ENCODE assay signal across 15 cellular contexts in the genomic region with DNA sequence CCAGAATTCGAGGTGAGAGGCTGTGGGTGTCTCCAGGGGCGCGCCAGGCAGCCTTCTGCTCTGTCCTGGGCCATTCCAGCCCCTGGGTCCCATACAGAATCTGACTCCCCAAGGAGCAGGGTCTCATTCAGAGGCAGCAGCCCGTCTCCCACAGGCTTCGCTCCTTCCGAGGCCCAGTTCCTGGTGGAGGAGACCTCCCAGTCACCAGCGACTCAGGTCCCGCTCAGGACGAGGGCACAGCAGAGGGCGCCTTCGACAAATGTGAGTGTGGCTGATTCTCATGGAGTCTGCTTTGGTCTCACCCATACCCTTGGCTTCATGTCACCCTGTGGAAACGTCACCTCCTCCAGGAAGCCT.
DNase-seq lines count a peak whose midpoint lies in the region; ATAC-seq and TF ChIP-seq lines count a peak whose summit lies in the region.
"Had no signal": no experiment of that assay in that cellular context is flagged by ENCODE, and none has a peak within 500 bp of the region (broad histone marks: within the 10 kb centered on the region; RNA-seq: fewer than 3 reads in every experiment).

No MANE protein-coding gene starts in this region.

- H2AFZ ChIP-seq in neural progenitor cell (replicated peaks): no peak overlapping the region
- H2AFZ ChIP-seq: GM23248 had no signal

- H3K27me3 Mint-ChIP-seq in WTC11 (ENCODE audit: low read depth): peaks cover 19% of the 10 kb centered on the region
- peaks cover 18% of the 10 kb centered on the region for H3K27me3 Mint-ChIP-seq in neural progenitor cell (ENCODE audit: insufficient read depth, low read depth)

- peak; percentile 6 for DNase-seq in DMS 273 (lab: John Stamatoyannopoulos, UW; ENCODE audit: unreplicated experiment)
- no peak for DNase-seq in DMS 273 treated with DMSO at 0.1 percent for 48 hours (lab: John Stamatoyannopoulos, UW)
- DNase-seq in WTC11 (ENCODE audit: low spot score): peak; percentile 32
- no peak for DNase-seq in transverse colon
- DNase-seq in stimulated activated CD4-positive, alpha-beta T cell treated with anti-CD3 and anti-CD28 coated beads, Interleukin-12 subunit alpha, Interleukin-12 subunit beta, amount 100 ng/mL, for 4 hours: no peak
- DNase-seq in neural progenitor cell (ENCODE audit: low spot score): no peak
- DNase-seq: CD4-positive, alpha-beta T cell; MM.1S; NK-92 treated with Interleukin-12 subunit alpha and Interleukin-12 subunit beta, amount 100 ng/mL, for 24 hours had no signal

- H3K4me1 ChIP-seq in iPS-20b (ENCODE audit: insufficient read depth, low read length): peaks cover 10% of the 10 kb centered on the region; the same call in 1 of the 2 replicates
- H3K4me1 ChIP-seq in transverse colon: peaks cover 0 to 10% (median 2%) of the 10 kb centered on the region in 4 donors
- no peaks in the 10 kb centered on the region for H3K4me1 ChIP-seq in neural progenitor cell
- H3K4me1 ChIP-seq: BE2C had no signal

- in situ Hi-C loops in transverse colon (cut with MboI; ENCODE audit: low pct_ligation_motif_present in 1 of 4, low pct_unique_long_range_greater_than_20kb in 1 of 4, low sequenced_read_pairs in 3 of 4): loop anchor here (5.0 to 25.0 kb wide), 2 partner anchors 383 to 803 kb away; no protein-coding TSS in a partner anchor

- no peak overlapping the region for H3K4me3 Mint-ChIP-seq in WTC11
- H3K4me3 Mint-ChIP-seq in neural progenitor cell: no peak overlapping the region
- H3K4me3 Mint-ChIP-seq: CD4-positive, alpha-beta T cell had no signal

- CTCF ChIA-PET in WTC11 (lab: Charles Lee): interaction anchor here (0.9 to 5.8 kb wide), 10 partner anchors 12 to 383 kb away, joined by 3 to 105 read pairs (median 8); partner anchors contain the start of gene GPR26

- no peak overlapping the region for H3K27ac Mint-ChIP-seq in WTC11
- H3K27ac Mint-ChIP-seq in neural progenitor cell: no peak overlapping the region
- H3K27ac Mint-ChIP-seq: CD4-positive, alpha-beta T cell had no signal

- H3K4me2 ChIP-seq in neural progenitor cell: no peak overlapping the region

- H3K9me3 ChIP-seq in iPS-20b (ENCODE audit: insufficient read depth, low read depth, low read length) (no peaks in the 10 kb centered on the region), transverse colon (no peaks in the 10 kb centered on the region), neural progenitor cell (ENCODE audit: low read depth) (no peaks in the 10 kb centered on the region)
- H3K9me3 ChIP-seq: BE2C had no signal

- H3K36me3 ChIP-seq in iPS-20b (ENCODE audit: insufficient read depth, low read depth, low read length) (no peaks in the 10 kb centered on the region), transverse colon (no peaks in the 10 kb centered on the region), neural progenitor cell (no peaks in the 10 kb centered on the region)
- H3K36me3 ChIP-seq: BE2C had no signal

- H3K4me1 Mint-ChIP-seq in WTC11 (peaks cover 29% of the 10 kb centered on the region), neural progenitor cell (no peaks in the 10 kb centered on the region)

- no peak overlapping the region for H3K27ac ChIP-seq in iPS-20b (ENCODE audit: low read length)
- H3K27ac ChIP-seq in transverse colon: peak overlapping the region in 3 of 4 donors; percentile 31 to 67 (median 34)
- no peak overlapping the region for H3K27ac ChIP-seq in neural progenitor cell
- H3K27ac ChIP-seq: 22Rv1, GM23248, RWPE1 had no signal

- H3K4me3 ChIP-seq in iPS-20b (ENCODE audit: low read length): no peak overlapping the region
- no peak overlapping the region for H3K4me3 ChIP-seq in transverse colon
- no peak overlapping the region for H3K4me3 ChIP-seq in neural progenitor cell
- H3K4me3 ChIP-seq: GM23248 had no signal

- H3K27me3 ChIP-seq in iPS-20b (ENCODE audit: insufficient read depth, low read length): peaks cover 11% of the 10 kb centered on the region
- H3K27me3 ChIP-seq in transverse colon: peaks cover 8% of the 10 kb centered on the region
- H3K27me3 ChIP-seq in neural progenitor cell: peaks cover 23% of the 10 kb centered on the region

- H3F3A ChIP-seq in neural progenitor cell (ENCODE audit: low read depth): no peaks in the 10 kb centered on the region

- H3K36me3 Mint-ChIP-seq in WTC11: no peaks in the 10 kb centered on the region
- H3K36me3 Mint-ChIP-seq in neural progenitor cell: no peaks in the 10 kb centered on the region

- POLR2A ChIA-PET in WTC11 (lab: Charles Lee): no interaction called here

- H3K79me2 ChIP-seq in neural progenitor cell (ENCODE audit: low read depth): no peaks in the 10 kb centered on the region

- no peak for TF ChIP-seq CTCF in WTC11 (IDR thresholded peaks at IDR 0.05)
- TF ChIP-seq CTCF in transverse colon (IDR thresholded peaks at IDR 0.05): no peak
- no peak for TF ChIP-seq CTCF in neural progenitor cell (IDR thresholded peaks at IDR 0.05)

- H3K9ac ChIP-seq in iPS-20b (ENCODE audit: low read depth, low read length): peak overlapping the region; percentile 46; the same call in 1 of the 2 replicates
- H3K9ac ChIP-seq in neural progenitor cell: no peak overlapping the region
- H3K9ac ChIP-seq: GM23248 had no signal

- ATAC-seq in WTC11 (peak; percentile 26), GM18498 (IDR thresholded peaks at IDR 0.05; ENCODE audit: unreplicated experiment) (no peak)

- H3K9me3 Mint-ChIP-seq in WTC11: no peaks in the 10 kb centered on the region
- H3K9me3 Mint-ChIP-seq in neural progenitor cell: no peaks in the 10 kb centered on the region
- H3K9me3 Mint-ChIP-seq: CD4-positive, alpha-beta T cell had no signal

- no peaks in the 10 kb centered on the region for H4K20me1 ChIP-seq in neural progenitor cell (ENCODE audit: low read depth)

- TF ChIP-seq EP300 in transverse colon (IDR thresholded peaks at IDR 0.05; ENCODE audit: low read depth): no peak

- WGBS in transverse colon (ENCODE audit: low coverage in 1 of 2), 2 donors: 90% methylated on average over 12 of the region's 12 CpGs; no CpG with 5 or more reads in 1 of the 2 donors

- no peak for TF ChIP-seq POLR2A in transverse colon (IDR thresholded peaks at IDR 0.05)

- intact Hi-C loops in transverse colon (cut with DNase I; ENCODE audit: low total_unique reads): no loop called here

TF ChIP-seq in WTC11, 78 proteins besides CTCF, POLR2A, EP300 and RAD21:
- TF ChIP-seq ZNF423 (CRISPR knock-in tag; IDR thresholded peaks at IDR 0.05) (no peak), NFE2L1 (CRISPR knock-in tag; IDR thresholded peaks at IDR 0.05) (no peak), ETV6 (CRISPR knock-in tag; IDR thresholded peaks at IDR 0.05) (no peak), NR2C2 (CRISPR knock-in tag; IDR thresholded peaks at IDR 0.05) (no peak), NFYB (CRISPR knock-in tag; conservative IDR thresholded peaks at IDR 0.05; ENCODE audit: low read depth) (no peak), ZNF425 (CRISPR knock-in tag; conservative IDR thresholded peaks at IDR 0.05) (no peak), MYBL2 (CRISPR knock-in tag; IDR thresholded peaks at IDR 0.05) (no peak), NFATC4 (CRISPR knock-in tag; IDR thresholded peaks at IDR 0.05) (no peak), SP1 (CRISPR knock-in tag; conservative IDR thresholded peaks at IDR 0.05) (no peak), FOXK1 (CRISPR knock-in tag; IDR thresholded peaks at IDR 0.05) (no peak), GABPB1 (CRISPR knock-in tag; IDR thresholded peaks at IDR 0.05) (no peak), SMAD4 (CRISPR knock-in tag; IDR thresholded peaks at IDR 0.05) (no peak), ZNF317 (CRISPR knock-in tag; IDR thresholded peaks at IDR 0.05; ENCODE audit: borderline replicate concordance, low read depth) (no peak)
- TF ChIP-seq, protein P1, sequence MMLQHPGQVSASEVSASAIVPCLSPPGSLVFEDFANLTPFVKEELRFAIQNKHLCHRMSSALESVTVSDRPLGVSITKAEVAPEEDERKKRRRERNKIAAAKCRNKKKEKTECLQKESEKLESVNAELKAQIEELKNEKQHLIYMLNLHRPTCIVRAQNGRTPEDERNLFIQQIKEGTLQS (CRISPR knock-in tag; conservative IDR thresholded peaks at IDR 0.05): no peak
- TF ChIP-seq, protein P2, sequence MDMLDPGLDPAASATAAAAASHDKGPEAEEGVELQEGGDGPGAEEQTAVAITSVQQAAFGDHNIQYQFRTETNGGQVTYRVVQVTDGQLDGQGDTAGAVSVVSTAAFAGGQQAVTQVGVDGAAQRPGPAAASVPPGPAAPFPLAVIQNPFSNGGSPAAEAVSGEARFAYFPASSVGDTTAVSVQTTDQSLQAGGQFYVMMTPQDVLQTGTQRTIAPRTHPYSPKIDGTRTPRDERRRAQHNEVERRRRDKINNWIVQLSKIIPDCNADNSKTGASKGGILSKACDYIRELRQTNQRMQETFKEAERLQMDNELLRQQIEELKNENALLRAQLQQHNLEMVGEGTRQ (CRISPR knock-in tag; IDR thresholded peaks at IDR 0.05): no peak

Comparison
In these comparisons a context has a peak if more than half of its experiments do, and no peak if none do; other contexts are left out.
1. DNase-seq: peak in DMS 273 (single experiment) and WTC11 (single experiment); none in DMS 273 treated with DMSO at 0.1 percent for 48 hours (single experiment), transverse colon (single experiment), stimulated activated CD4-positive, alpha-beta T cell treated with anti-CD3 and anti-CD28 coated beads, Interleukin-12 subunit alpha, Interleukin-12 subunit beta, amount 100 ng/mL, for 4 hours (single experiment) and neural progenitor cell (single experiment).
2. H3K27ac ChIP-seq: peak in transverse colon (3 of 4); none in iPS-20b (single experiment) and neural progenitor cell (single experiment).